1 cellular context compared by ENCODE assay signal in genomic region chr3:18369561-18370185, GRCh38.
TF ChIP-seq lines count a peak whose summit lies in the region.

No MANE protein-coding gene starts in this region.

TF ChIP-seq in HEK293, 187 proteins besides CTCF, POLR2A, EP300 and RAD21 (continued from another document):
- TF ChIP-seq ZBTB26 (tag by site-specific recombination; optimal IDR thresholded peaks at IDR 0.05) (no peak), ZNF660 (tag by site-specific recombination; IDR thresholded peaks at IDR 0.05) (no peak), ZNF677 (tag by site-specific recombination; IDR thresholded peaks at IDR 0.05) (no peak), HIC1 (tag by site-specific recombination; IDR thresholded peaks at IDR 0.05) (no peak), ZNF148 (tag by site-specific recombination; IDR thresholded peaks at IDR 0.05; ENCODE audit: borderline replicate concordance) (no peak), GLIS2 (tag by site-specific recombination; IDR thresholded peaks at IDR 0.05) (no peak), ZNF335 (tag by site-specific recombination; conservative IDR thresholded peaks at IDR 0.05) (peak; percentile 95), RBAK (tag by site-specific recombination; IDR thresholded peaks at IDR 0.05) (no peak), ZNF513 (tag by site-specific recombination; IDR thresholded peaks at IDR 0.05) (no peak), ZFHX2 (tag by site-specific recombination; conservative IDR thresholded peaks at IDR 0.05) (no peak), ZSCAN30 (tag by site-specific recombination; IDR thresholded peaks at IDR 0.05) (peak; percentile 68; the same call in 1 of the 2 replicates), PRDM2 (tag by site-specific recombination; IDR thresholded peaks at IDR 0.05; ENCODE audit: borderline replicate concordance) (no peak), ZNF830 (tag by site-specific recombination; IDR thresholded peaks at IDR 0.05; ENCODE audit: low read depth) (no peak), ZFP69B (tag by site-specific recombination; IDR thresholded peaks at IDR 0.05) (no peak), KLF7 (tag by site-specific recombination; IDR thresholded peaks at IDR 0.05; ENCODE audit: borderline replicate concordance) (no peak), WT1 (tag by site-specific recombination; IDR thresholded peaks at IDR 0.05) (peak; percentile 72), ZNF140 (tag by site-specific recombination; IDR thresholded peaks at IDR 0.05) (no peak), ZNF645 (tag by site-specific recombination; IDR thresholded peaks at IDR 0.05) (no peak), ZBTB44 (tag by site-specific recombination; IDR thresholded peaks at IDR 0.05) (peak; percentile 74; the same call in 1 of the 2 replicates), ZNF433 (tag by site-specific recombination; IDR thresholded peaks at IDR 0.05; ENCODE audit: low read depth) (no peak), ZNF600 (tag by site-specific recombination; IDR thresholded peaks at IDR 0.05) (no peak), ZNF571 (tag by site-specific recombination; IDR thresholded peaks at IDR 0.05) (no peak), ZNF350 (tag by site-specific recombination; IDR thresholded peaks at IDR 0.05) (no peak), ZNF488 (tag by site-specific recombination; IDR thresholded peaks at IDR 0.05) (no peak), ZNF146 (tag by site-specific recombination; IDR thresholded peaks at IDR 0.05) (no peak), ZNF404 (tag by site-specific recombination; IDR thresholded peaks at IDR 0.05) (no peak), ZBTB1 (tag by site-specific recombination; IDR thresholded peaks at IDR 0.05) (0 out of 2 replicates have a peak, but pooled peaks have one; percentile 72), ZNF561 (tag by site-specific recombination; IDR thresholded peaks at IDR 0.05; ENCODE audit: borderline replicate concordance) (no peak), ZNF704 (tag by site-specific recombination; IDR thresholded peaks at IDR 0.05) (no peak)
